Comparison of ENCODE assay signal across 9 cellular contexts in the genomic region with DNA sequence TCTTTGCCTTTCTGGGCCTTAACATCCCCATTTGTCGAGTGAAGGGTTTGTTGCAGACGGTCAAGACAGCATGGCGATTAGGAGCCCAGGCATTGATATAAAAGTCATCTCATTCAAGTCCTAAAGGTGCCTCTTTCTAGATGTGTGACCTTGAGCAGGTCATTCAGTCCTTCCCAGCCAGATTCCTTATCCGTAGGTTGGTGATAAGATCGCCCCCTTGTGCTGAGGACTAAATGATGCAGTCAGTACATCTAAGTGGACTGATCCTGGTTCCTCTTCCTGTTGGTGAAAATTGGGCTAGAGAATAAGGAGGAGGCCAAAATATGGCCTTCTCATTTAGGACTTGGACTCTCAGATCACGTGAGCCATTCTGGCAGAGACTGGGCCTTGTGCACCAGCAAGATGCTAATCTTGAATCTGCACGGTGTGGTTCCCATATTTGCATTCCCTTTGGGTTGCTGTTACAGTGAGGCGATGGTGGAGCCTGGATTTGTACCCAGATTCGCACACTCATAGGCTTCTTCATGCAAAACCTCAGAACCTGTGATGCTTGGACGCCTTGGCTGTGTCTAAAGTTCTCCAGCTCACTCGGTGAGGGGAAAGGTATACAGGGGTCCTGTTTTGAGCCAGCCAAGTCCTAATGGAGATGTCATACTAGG.
DNase-seq lines count a peak whose midpoint lies in the region; ATAC-seq and TF ChIP-seq lines count a peak whose summit lies in the region.
"Had no signal": no experiment of that assay in that cellular context is flagged by ENCODE, and none has a peak within 500 bp of the region (broad histone marks: within the 10 kb centered on the region; RNA-seq: fewer than 3 reads in every experiment).

No MANE protein-coding gene starts in this region.

- peaks cover 3% of the 10 kb centered on the region for H3K4me1 Mint-ChIP-seq in glutamatergic neuron (ENCODE audit: low read depth, unreplicated experiment)
- H3K4me1 Mint-ChIP-seq in effector memory CD8-positive, alpha-beta T cell (ENCODE audit: low read depth in 2 of 2): no peaks in the 10 kb centered on the region

- H3K36me3 Mint-ChIP-seq in glutamatergic neuron (ENCODE audit: unreplicated experiment): no peaks in the 10 kb centered on the region
- H3K36me3 Mint-ChIP-seq in effector memory CD8-positive, alpha-beta T cell (ENCODE audit: insufficient read depth): no peaks in the 10 kb centered on the region

- peaks cover under 1% of the 10 kb centered on the region for H3K27me3 Mint-ChIP-seq in glutamatergic neuron (ENCODE audit: unreplicated experiment)
- peaks cover 18 to 40% of the 10 kb centered on the region in 2 donors for H3K27me3 Mint-ChIP-seq in effector memory CD8-positive, alpha-beta T cell

- ATAC-seq in HG02571 (IDR thresholded peaks at IDR 0.05; ENCODE audit: unreplicated experiment) (no peak), HG03175 (IDR thresholded peaks at IDR 0.05; ENCODE audit: unreplicated experiment) (no peak)
- ATAC-seq in effector memory CD8-positive, alpha-beta T cell (replicated peaks): no peak

- DNase-seq in AML-193 (lab: John Stamatoyannopoulos, UW) (peak; percentile 4 to 5), NCI-H446 (lab: John Stamatoyannopoulos, UW) (peak; percentile 10 to 42), glutamatergic neuron (no peak), DMS79 (lab: John Stamatoyannopoulos, UW) (no peak)
- DNase-seq in effector memory CD8-positive, alpha-beta T cell: no peak
- DNase-seq: sigmoid colon had no signal

- TF ChIP-seq CTCF in GM12872 (IDR thresholded peaks at IDR 0.05; ENCODE audit: insufficient read depth, low read depth, low read length) (peak; percentile 46), glutamatergic neuron (IDR thresholded peaks at IDR 0.05; ENCODE audit: partially characterized antibody, unreplicated experiment) (peak; percentile 73)

- H3K4me3 Mint-ChIP-seq in glutamatergic neuron (ENCODE audit: unreplicated experiment): no peak overlapping the region
- no peak overlapping the region for H3K4me3 Mint-ChIP-seq in effector memory CD8-positive, alpha-beta T cell

- H3K27ac Mint-ChIP-seq in glutamatergic neuron (ENCODE audit: unreplicated experiment): no peak overlapping the region
- no peak overlapping the region for H3K27ac Mint-ChIP-seq in effector memory CD8-positive, alpha-beta T cell

- H3K9me3 Mint-ChIP-seq in glutamatergic neuron (ENCODE audit: unreplicated experiment): no peaks in the 10 kb centered on the region
- no peaks in the 10 kb centered on the region for H3K9me3 Mint-ChIP-seq in effector memory CD8-positive, alpha-beta T cell

Comparison
In these comparisons a context has a peak if more than half of its experiments do, and no peak if none do; other contexts are left out.
1. DNase-seq: peak in AML-193 (2 of 2) and NCI-H446 (2 of 2); none in glutamatergic neuron (single experiment), DMS79 (single experiment) and effector memory CD8-positive, alpha-beta T cell (0 of 3).